In the genomic region with DNA sequence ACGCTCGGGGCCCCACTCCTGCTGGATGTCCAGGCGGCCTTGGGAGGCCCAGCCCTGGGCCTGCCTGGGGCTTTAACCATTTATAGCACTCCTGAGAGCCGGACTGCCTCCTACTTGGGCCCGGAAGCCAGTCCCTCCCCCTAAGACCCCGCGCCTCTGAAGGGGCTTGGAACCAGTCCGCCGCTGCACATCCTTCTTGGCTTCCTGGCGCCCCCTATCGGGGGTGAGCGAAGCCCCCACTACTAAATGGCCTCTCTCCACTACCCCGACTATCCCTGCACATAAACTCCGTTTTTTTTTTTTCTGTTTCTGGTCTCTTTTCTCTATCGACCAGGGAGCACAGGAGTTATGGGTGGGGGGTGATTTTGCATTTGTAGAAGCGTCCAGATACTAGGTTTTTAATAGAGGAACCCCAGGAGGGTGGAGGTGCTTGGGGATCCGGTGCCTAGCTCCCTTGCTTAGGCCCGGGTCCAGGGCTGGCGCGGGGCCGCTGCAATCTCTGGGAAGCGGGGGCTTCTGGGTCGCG, we compare ENCODE assay signal across 8 cellular contexts. TPM values are rescaled to one million over a fixed set of nuclear protein-coding genes. Genes with fewer than 3 reads are reported as not detected.
DNase-seq lines count a peak whose midpoint lies in the region; ATAC-seq and TF ChIP-seq lines count a peak whose summit lies in the region.

No MANE protein-coding gene starts in this region.

- ATAC-seq in Panc1 (no peak), lung (ENCODE audit: insufficient read depth, low FRiP score) (no peak)

- CTCF ChIA-PET in Panc1 (lab: Charles Lee), result interaction anchor here (0.6 kb wide), 1 partner anchor 14 kb away, joined by 3 read pairs; no protein-coding TSS in a partner anchor

- POLR2A ChIA-PET in Panc1 (lab: Charles Lee), result no interaction called here

- WGBS in lung, 2 donors, result 8 to 10% methylated on average over 22 to 24 of the region's 24 CpGs
- WGBS in transverse colon (ENCODE audit: low coverage in 1 of 2), 2 donors, result 9 to 20% methylated on average over 11 to 24 of the region's 24 CpGs

- no peak for TF ChIP-seq EP300 in transverse colon (IDR thresholded peaks at IDR 0.05; ENCODE audit: low read depth)

- in situ Hi-C loops in Panc1 (cut with HindIII; ENCODE audit: low pct_unique_long_range_greater_than_20kb, low sequenced_read_pairs), result no loop called here
- in situ Hi-C loops in transverse colon (cut with MboI; ENCODE audit: low pct_ligation_motif_present in 1 of 4, low pct_unique_long_range_greater_than_20kb in 1 of 4, low sequenced_read_pairs in 3 of 4), result loop anchor here in 2 of 4 donors (25.0 kb wide), 2 partner anchors 182 to 207 kb away; partner anchors contain the start of genes CES3 (in 1 of the 2) and CES4A (in 1 of the 2)

- peak; percentile 70 for DNase-seq in activated CD8-positive, alpha-beta memory T cell treated with anti-CD3 and anti-CD28 coated beads for 24 hours
- no peak for DNase-seq in activated CD8-positive, alpha-beta memory T cell treated with anti-CD3 and anti-CD28 coated beads, Interleukin-2, amount 50 U/mL, for 4 hours
- DNase-seq in Panc1 (ENCODE audit: low read depth, low spot score), result no peak
- DNase-seq in choroid plexus epithelial cell (ENCODE audit: low read depth), result peak; percentile 48
- DNase-seq in lung (ENCODE audit: low spot score), result no peak
- peak; percentile 38 for DNase-seq in transverse colon
- no peak for DNase-seq in globus pallidus (ENCODE audit: low spot score)
- no peak for DNase-seq in NK-92 treated with Interleukin-12 subunit alpha and Interleukin-12 subunit beta, amount 100 ng/mL, for 24 hours (lab: John Stamatoyannopoulos, UW)

- TF ChIP-seq CTCF in Panc1 (IDR thresholded peaks at IDR 0.05), result peak; percentile 80
- peak; percentile 70 for TF ChIP-seq CTCF in choroid plexus epithelial cell (conservative IDR thresholded peaks at IDR 0.05; ENCODE audit: low read depth, low read length)
- TF ChIP-seq CTCF in lung (IDR thresholded peaks at IDR 0.05; ENCODE audit: control extremely low read depth, extremely low read depth), result peak; percentile 4
- peak; percentile 22 to 54 (median 47) for TF ChIP-seq CTCF in transverse colon (IDR thresholded peaks at IDR 0.05)

- H3K36me3 ChIP-seq in Panc1 (ENCODE audit: control insufficient read depth, insufficient read depth, low read length) (no peaks in the 10 kb centered on the region; the same call in 1 of the 2 replicates), lung (ENCODE audit: control insufficient read depth in 2 of 2, insufficient read depth in 2 of 2, low read length in 2 of 2) (no peaks in the 10 kb centered on the region), transverse colon (no peaks in the 10 kb centered on the region)

- H3K27me3 ChIP-seq in Panc1 (ENCODE audit: control insufficient read depth, insufficient read depth, low read length) (no peaks in the 10 kb centered on the region), lung (ENCODE audit: control insufficient read depth, insufficient read depth) (no peaks in the 10 kb centered on the region), transverse colon (peaks cover 22% of the 10 kb centered on the region)

- intact Hi-C loops in Panc1 (cut with micrococcal nuclease; ENCODE audit: unreplicated experiment) (no loop called here), transverse colon (cut with DNase I; ENCODE audit: low total_unique reads) (loop anchor here (5.0 kb wide), 1 partner anchor 362 kb away; no protein-coding TSS in a partner anchor)

- H3K4me3 ChIP-seq in Panc1 (ENCODE audit: low read depth in 2 of 2, low read length in 2 of 2), result peak overlapping the region; percentile 38 to 57
- H3K4me3 ChIP-seq in choroid plexus epithelial cell (ENCODE audit: low read depth, low read length), result peak overlapping the region; percentile 59
- H3K4me3 ChIP-seq in lung, result no peak overlapping the region
- H3K4me3 ChIP-seq in transverse colon, result peak overlapping the region; percentile 28 to 52 (median 43)

- no TSS peak for BruUV-seq in Panc1 (replicated peaks; lab: Mats Ljungman, UMichigan)

- H3K27ac ChIP-seq in Panc1 (ENCODE audit: low read length) (peak overlapping the region; percentile 83), lung (ENCODE audit: low read depth in 1 of 2, low read length in 1 of 2) (peak overlapping the region; percentile 70 to 90), transverse colon (peak overlapping the region; percentile 82 to 87 (median 83))

- peaks cover 18% of the 10 kb centered on the region for H3K4me1 ChIP-seq in Panc1 (ENCODE audit: control insufficient read depth, insufficient read depth, low read length)
- peaks cover 0 to 21% of the 10 kb centered on the region in 2 donors for H3K4me1 ChIP-seq in lung (ENCODE audit: control insufficient read depth in 2 of 2, insufficient read depth in 2 of 2, low read length in 2 of 2)
- peaks cover 29 to 58% (median 47%) of the 10 kb centered on the region in 4 donors for H3K4me1 ChIP-seq in transverse colon

- no peak for TF ChIP-seq POLR2A in transverse colon (IDR thresholded peaks at IDR 0.05)

- H3K9me3 ChIP-seq in Panc1 (ENCODE audit: control insufficient read depth, insufficient read depth, low read depth, low read length), result no peaks in the 10 kb centered on the region
- H3K9me3 ChIP-seq in lung (ENCODE audit: control insufficient read depth in 2 of 2, insufficient read depth in 1 of 2, low read length in 1 of 2), result no peaks in the 10 kb centered on the region
- H3K9me3 ChIP-seq in transverse colon, result no peaks in the 10 kb centered on the region

RNA-seq across cellular contexts. Expression of gene NOL3, which starts 0.6 kb away (rescaled TPM):
- total RNA-seq in Panc1 (2021; ENCODE audit: unreplicated experiment), result 27.9 TPM
- 63.2 TPM for polyA plus RNA-seq in Panc1 (2012; ENCODE audit: insufficient read length)
- total RNA-seq in lung, result 10 to 100 TPM; 25.3 to 51.9 TPM
- 10 to 100 TPM; 35.5 to 46.8 TPM for polyA plus RNA-seq in lung
- 10 to 100 TPM; 39.5 to 65.9 (median 41.2) TPM for total RNA-seq in transverse colon

RNA-seq across cellular contexts. Expression of gene HSF4, which starts 5.2 kb away (rescaled TPM):
- 38.6 TPM for total RNA-seq in Panc1 (2021; ENCODE audit: unreplicated experiment)
- polyA plus RNA-seq in Panc1 (2012; ENCODE audit: insufficient read length), result 53.0 TPM
- 10 to 100 TPM in 1 of 2 donors, 1 to 10 TPM in 1; 5.1 to 28.9 TPM for total RNA-seq in lung
- 10 to 100 TPM; 13.1 to 62.5 TPM for polyA plus RNA-seq in lung
- 100 to 1,000 TPM in 1 of 4 donors, 10 to 100 TPM in 3; 29.5 to 136 (median 76.6) TPM for total RNA-seq in transverse colon

RNA-seq across cellular contexts. Expression of gene FBXL8, which starts 9.9 kb away (rescaled TPM):
- total RNA-seq in Panc1 (2021; ENCODE audit: unreplicated experiment), result 17.8 TPM
- polyA plus RNA-seq in Panc1 (2012; ENCODE audit: insufficient read length), result 21.9 TPM
- total RNA-seq in lung, result 10 to 100 TPM in 1 of 2 donors, 1 to 10 TPM in 1; 3.6 to 30.9 TPM
- polyA plus RNA-seq in lung, result 10 to 100 TPM; 18.9 to 30.3 TPM
- total RNA-seq in transverse colon, result 10 to 100 TPM; 30.0 to 91.1 (median 55.1) TPM

RNA-seq across cellular contexts. Expression of gene TRADD, which starts 10.0 kb away (rescaled TPM):
- 18.5 TPM for total RNA-seq in Panc1 (2021; ENCODE audit: unreplicated experiment)
- polyA plus RNA-seq in Panc1 (2012; ENCODE audit: insufficient read length), result 32.3 TPM
- 10 to 100 TPM; 12.4 to 36.1 TPM for total RNA-seq in lung
- 10 to 100 TPM; 17.5 to 37.2 TPM for polyA plus RNA-seq in lung
- 10 to 100 TPM; 32.2 to 74.8 (median 42.0) TPM for total RNA-seq in transverse colon

RNA-seq across cellular contexts. Expression of gene MATCAP1, which starts 14.1 kb away (rescaled TPM):
- 13.9 TPM for total RNA-seq in Panc1 (2021; ENCODE audit: unreplicated experiment)
- 13.6 TPM for polyA plus RNA-seq in Panc1 (2012; ENCODE audit: insufficient read length)
- total RNA-seq in lung, result 10 to 100 TPM; 33.1 to 41.8 TPM
- polyA plus RNA-seq in lung, result 10 to 100 TPM; 18.5 to 18.8 TPM
- total RNA-seq in transverse colon, result 100 to 1,000 TPM in 1 of 4 donors, 10 to 100 TPM in 3; 27.6 to 220 (median 32.5) TPM

Comparison
In these comparisons a context has a peak if more than half of its experiments do, and no peak if none do; other contexts are left out.
1. DNase-seq: peak in activated CD8-positive, alpha-beta memory T cell treated with anti-CD3 and anti-CD28 coated beads for 24 hours (single experiment), choroid plexus epithelial cell (single experiment) and transverse colon (single experiment); none in activated CD8-positive, alpha-beta memory T cell treated with anti-CD3 and anti-CD28 coated beads, Interleukin-2, amount 50 U/mL, for 4 hours (single experiment), Panc1 (single experiment), lung (single experiment), globus pallidus (single experiment) and NK-92 treated with Interleukin-12 subunit alpha and Interleukin-12 subunit beta, amount 100 ng/mL, for 24 hours (single experiment).
2. CTCF ChIP-seq: peak in every context shown above with its lines; median percentile 80 in Panc1; 70 in choroid plexus epithelial cell; 47 in transverse colon; 4 in lung.
3. Peak in every context shown above with its lines, with median percentiles within 50 percentile points of each other: H3K27ac ChIP-seq.